ENCODE assay signal across 1 cellular context in genomic region chr11:65489061-65489705, GRCh38.
TF ChIP-seq lines count a peak whose summit lies in the region.

No MANE protein-coding gene starts in this region.

TF ChIP-seq in A549, 52 proteins besides CTCF, POLR2A, EP300 and RAD21 (continued from another document):
- peak; percentile 65; the same call in 1 of the 2 replicates for TF ChIP-seq USF2 (IDR thresholded peaks at IDR 0.05)
- peak; percentile 88 for TF ChIP-seq MAFK (IDR thresholded peaks at IDR 0.05; ENCODE audit: partially characterized antibody)
- no peak for TF ChIP-seq FOSL2 (IDR thresholded peaks at IDR 0.05)
- TF ChIP-seq FOSL2 (CRISPR knock-in tag; IDR thresholded peaks at IDR 0.05), result peak; percentile 55
